In genomic region chr13:31887311-31887710, GRCh38 we compare ENCODE assay signal across 17 cellular contexts.
DNase-seq lines count a peak whose midpoint lies in the region; ATAC-seq and TF ChIP-seq lines count a peak whose summit lies in the region.
"Had no signal": no experiment of that assay in that cellular context is flagged by ENCODE, and none has a peak within 500 bp of the region (broad histone marks: within the 10 kb centered on the region; RNA-seq: fewer than 3 reads in every experiment).

No MANE protein-coding gene starts in this region.

- H3K36me3 ChIP-seq in GM23248 (ENCODE audit: low read depth) = no peaks in the 10 kb centered on the region
- H3K36me3 ChIP-seq in colonic mucosa = no peaks in the 10 kb centered on the region
- H3K36me3 ChIP-seq: upper lobe of right lung had no signal

- H3K79me2 ChIP-seq in GM23248 (ENCODE audit: insufficient read depth) = no peaks in the 10 kb centered on the region

- H3K9me3 Mint-ChIP-seq in mesothelial cell of epicardium = no peaks in the 10 kb centered on the region
- H3K9me3 Mint-ChIP-seq: activated naive CD4-positive, alpha-beta T cell treated with anti-CD3 and anti-CD28 coated beads for 36 hours; stimulated activated naive CD8-positive, alpha-beta T cell treated with anti-CD3 and anti-CD28 coated beads, Interleukin-15, Interleukin-2, amounts not matched to agents 100 ng/mL and 50 ng/mL, for 24 hours had no signal

- peak; percentile 15 for DNase-seq in AG04450 (ENCODE audit: low read depth, low spot score)
- DNase-seq in GM23248 = peak; percentile 84
- DNase-seq in coronary artery (ENCODE audit: low spot score) = no peak
- DNase-seq in mesothelial cell of epicardium (ENCODE audit: low spot score in 2 of 2, unreplicated experiment in 2 of 2) = no peak
- no peak for DNase-seq in stimulated activated CD4-positive, alpha-beta T cell treated with anti-CD3 and anti-CD28 coated beads, Interleukin-12 subunit alpha, Interleukin-12 subunit beta, amount 100 ng/mL, for 4 hours
- DNase-seq in colonic mucosa = no peak
- no peak for DNase-seq in T1000 (lab: John Stamatoyannopoulos, UW)
- DNase-seq: activated naive CD4-positive, alpha-beta T cell treated with anti-CD3 and anti-CD28 coated beads for 36 hours; body of pancreas; DMS79; GOT3; head of caudate nucleus; NCI-H1930; retina; upper lobe of right lung had no signal

- H3F3A ChIP-seq in GM23248 (ENCODE audit: insufficient read depth) = peaks cover 33% of the 10 kb centered on the region

- H3K4me1 Mint-ChIP-seq in mesothelial cell of epicardium = peaks cover 46% of the 10 kb centered on the region

- CTCF ChIA-PET in AG04450 (lab: Charles Lee) = interaction anchor here (2.9 kb wide), 1 partner anchor 23 kb away, joined by 18 read pairs; no protein-coding TSS in a partner anchor

- no peak overlapping the region for H3K4me3 Mint-ChIP-seq in mesothelial cell of epicardium
- H3K4me3 Mint-ChIP-seq: activated naive CD4-positive, alpha-beta T cell treated with anti-CD3 and anti-CD28 coated beads for 36 hours; stimulated activated naive CD8-positive, alpha-beta T cell treated with anti-CD3 and anti-CD28 coated beads, Interleukin-15, Interleukin-2, amounts not matched to agents 100 ng/mL and 50 ng/mL, for 24 hours had no signal

- H3K9ac ChIP-seq in GM23248 (peak overlapping the region; percentile 9; the same call in 1 of the 2 replicates), colonic mucosa (ENCODE audit: low read depth in 2 of 2, low read length in 2 of 2) (no peak overlapping the region)

- 52 to 67% methylated on average over 1 of the region's 1 CpG for WGBS in GM23248 (ENCODE audit: low coverage in 1 of 2, low lambda C conversion rate in 2 of 2, missing lambda C conversion rate in 2 of 2), 2 experiments

- H4K20me1 ChIP-seq in GM23248 (ENCODE audit: insufficient read depth) = no peaks in the 10 kb centered on the region

- H3K4me2 ChIP-seq in GM23248 (ENCODE audit: unreplicated experiment) = peak overlapping the region; percentile 56

- H3K27me3 ChIP-seq in AG04450 (ENCODE audit: control insufficient read depth, insufficient read depth, low read length) (peaks cover 7% of the 10 kb centered on the region), GM23248 (replicated peaks; ENCODE audit: insufficient read depth) (no peaks in the 10 kb centered on the region), colonic mucosa (no peaks in the 10 kb centered on the region)
- H3K27me3 ChIP-seq: body of pancreas, upper lobe of right lung had no signal

- H2AFZ ChIP-seq in GM23248 = no peak overlapping the region

- H3K27me3 Mint-ChIP-seq in mesothelial cell of epicardium (ENCODE audit: low read depth) = peaks cover 8% of the 10 kb centered on the region
- H3K27me3 Mint-ChIP-seq: stimulated activated naive CD8-positive, alpha-beta T cell treated with anti-CD3 and anti-CD28 coated beads, Interleukin-15, Interleukin-2, amounts not matched to agents 100 ng/mL and 50 ng/mL, for 24 hours had no signal

- ATAC-seq in activated CD4-positive, CD25-positive, alpha-beta regulatory T cell treated with anti-CD3 and anti-CD28 coated beads, Interleukin-2, amount 50 U/mL, for 24 hours = no peak
- ATAC-seq: body of pancreas, upper lobe of right lung had no signal

- H3K4me1 ChIP-seq in GM23248 (ENCODE audit: insufficient read depth) (peaks cover 43% of the 10 kb centered on the region), colonic mucosa (no peaks in the 10 kb centered on the region)

- H3K9me3 ChIP-seq in AG04450 (ENCODE audit: control insufficient read depth, insufficient read depth, low read length) (no peaks in the 10 kb centered on the region), GM23248 (ENCODE audit: low read depth) (no peaks in the 10 kb centered on the region), colonic mucosa (no peaks in the 10 kb centered on the region)
- H3K9me3 ChIP-seq: body of pancreas, upper lobe of right lung had no signal

- H3K9me2 ChIP-seq in GM23248 (ENCODE audit: insufficient read depth) = no peaks in the 10 kb centered on the region

- no peak overlapping the region for H3K4me3 ChIP-seq in AG04450 (ENCODE audit: low read depth, low read length)
- 0 out of 2 replicates have a peak overlapping the region, but pooled peaks have one; percentile 27 for H3K4me3 ChIP-seq in GM23248
- peak overlapping the region; percentile 1 for H3K4me3 ChIP-seq in coronary artery
- H3K4me3 ChIP-seq in colonic mucosa = no peak overlapping the region
- H3K4me3 ChIP-seq: body of pancreas, upper lobe of right lung had no signal

- no peak overlapping the region for H3K27ac ChIP-seq in AG04450 (ENCODE audit: low read depth, low read length)
- H3K27ac ChIP-seq in GM23248 = peak overlapping the region; percentile 37
- H3K27ac ChIP-seq in coronary artery = peak overlapping the region in 1 of 2 donors; percentile 54
- no peak overlapping the region for H3K27ac ChIP-seq in colonic mucosa
- H3K27ac ChIP-seq: body of pancreas, upper lobe of right lung had no signal

- no peak for TF ChIP-seq CTCF in AG04450 (IDR thresholded peaks at IDR 0.05; ENCODE audit: low read depth, low read length)
- TF ChIP-seq CTCF in coronary artery (IDR thresholded peaks at IDR 0.05) = no peak
- no peak for TF ChIP-seq CTCF in mesothelial cell of epicardium (IDR thresholded peaks at IDR 0.05; ENCODE audit: unreplicated experiment)
- TF ChIP-seq CTCF in colonic mucosa (IDR thresholded peaks at IDR 0.05) = no peak

- in situ Hi-C loops in GM23248 (cut with MboI) = no loop called here

- POLR2A ChIA-PET in AG04450 (lab: Yijun Ruan, JAX) = interaction anchor here (0.6 kb wide), 1 partner anchor 10 kb away, joined by 3 read pairs; no protein-coding TSS in a partner anchor

- H3K36me3 Mint-ChIP-seq in mesothelial cell of epicardium = no peaks in the 10 kb centered on the region

- peak overlapping the region; percentile 30 for H3K27ac Mint-ChIP-seq in mesothelial cell of epicardium
- H3K27ac Mint-ChIP-seq: activated naive CD4-positive, alpha-beta T cell treated with anti-CD3 and anti-CD28 coated beads for 36 hours; stimulated activated naive CD8-positive, alpha-beta T cell treated with anti-CD3 and anti-CD28 coated beads, Interleukin-15, Interleukin-2, amounts not matched to agents 100 ng/mL and 50 ng/mL, for 24 hours had no signal

- intact Hi-C loops in colonic mucosa (cut with DNase I) = no loop called here

Comparison
In these comparisons a context has a peak if more than half of its experiments do, and no peak if none do; other contexts are left out.
1. DNase-seq: peak in AG04450 (single experiment) and GM23248 (single experiment); none in coronary artery (single experiment), mesothelial cell of epicardium (0 of 2), stimulated activated CD4-positive, alpha-beta T cell treated with anti-CD3 and anti-CD28 coated beads, Interleukin-12 subunit alpha, Interleukin-12 subunit beta, amount 100 ng/mL, for 4 hours (single experiment), colonic mucosa (single experiment) and T1000 (single experiment).
2. H3K4me3 ChIP-seq: peak in GM23248 (single experiment) and coronary artery (single experiment); none in AG04450 (single experiment) and colonic mucosa (single experiment).